8 cellular contexts compared by ENCODE assay signal in the genomic region with DNA sequence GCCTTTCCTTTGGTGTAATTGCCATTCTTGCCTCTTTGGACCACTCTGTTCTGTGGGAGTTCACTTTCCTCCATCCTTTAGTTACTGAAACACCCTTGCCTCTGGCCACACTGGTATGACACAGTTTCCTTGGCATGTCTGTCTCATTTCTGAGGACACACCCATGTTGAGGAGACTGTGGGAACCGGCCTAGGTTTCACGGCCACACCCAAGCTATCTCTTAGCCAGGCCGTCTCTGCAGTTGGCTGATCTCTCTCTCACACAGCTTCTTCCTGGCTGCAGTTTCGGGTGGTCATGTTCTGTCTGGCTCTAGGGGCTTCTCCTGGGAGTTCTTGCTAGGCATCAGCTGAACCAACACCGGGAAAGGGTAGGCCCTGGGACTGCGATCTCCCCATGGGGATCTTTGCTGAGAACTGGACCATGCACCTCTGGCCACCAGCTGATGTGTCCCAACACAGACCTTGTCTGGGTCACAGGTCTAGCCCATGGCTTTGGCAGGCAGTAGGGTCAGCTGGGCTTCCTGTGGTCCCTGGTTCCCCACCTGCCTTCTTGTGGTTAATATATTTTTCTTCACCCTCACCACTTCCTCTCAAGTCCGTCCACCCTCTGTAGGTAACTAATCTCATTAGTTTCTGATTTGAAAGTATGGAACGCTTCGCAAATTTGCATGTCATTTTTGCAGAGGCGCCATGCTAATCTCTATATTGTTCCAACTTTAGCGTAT. TPM values are rescaled to one million over a fixed set of nuclear protein-coding genes. Genes with fewer than 3 reads are reported as not detected.
DNase-seq lines count a peak whose midpoint lies in the region; ATAC-seq and TF ChIP-seq lines count a peak whose summit lies in the region.

No MANE protein-coding gene starts in this region.

- DNase-seq in GM03348 (ENCODE audit: low spot score) = peak; percentile 89
- peak; percentile 98 for DNase-seq in HPDE6-E6E7 (ENCODE audit: extremely low spot score)
- no peak for DNase-seq in central memory CD8-positive, alpha-beta T cell (ENCODE audit: low spot score in 2 of 2)
- peak; percentile 42 for DNase-seq in prostate gland (ENCODE audit: low spot score)
- no peak for DNase-seq in OCI-M2 (lab: John Stamatoyannopoulos, UW; ENCODE audit: unreplicated experiment)
- DNase-seq in H7 = no peak
- no peak for DNase-seq in effector CD8-positive, alpha-beta T cell (lab: John Stamatoyannopoulos, UW)

- no peaks in the 10 kb centered on the region for H3K9me3 ChIP-seq in prostate gland

- peak; percentile 93 for ATAC-seq in GM21528 (IDR thresholded peaks at IDR 0.05; ENCODE audit: low FRiP score, unreplicated experiment)
- peak; percentile 58 for ATAC-seq in central memory CD8-positive, alpha-beta T cell (replicated peaks; ENCODE audit: extremely low read depth, poor library complexity, severe bottlenecking)

- H3K27ac ChIP-seq in prostate gland = peak overlapping the region in 1 of 2 donors; percentile 3

- TF ChIP-seq POLR2A in prostate gland (IDR thresholded peaks at IDR 0.05) = no peak

- H3K4me3 Mint-ChIP-seq in central memory CD8-positive, alpha-beta T cell = peak overlapping the region; percentile 44

- H3K27me3 Mint-ChIP-seq in central memory CD8-positive, alpha-beta T cell = no peaks in the 10 kb centered on the region

- TF ChIP-seq CTCF in prostate gland (IDR thresholded peaks at IDR 0.05) = no peak

- H3K4me1 ChIP-seq in prostate gland (replicated peaks) = no peaks in the 10 kb centered on the region

- H3K36me3 ChIP-seq in prostate gland (peaks cover 0 to 10% of the 10 kb centered on the region in 2 donors), H7 (replicated peaks; ENCODE audit: control insufficient read depth, insufficient read depth, low read length) (no peaks in the 10 kb centered on the region)

- peak overlapping the region; percentile 52 for H3K27ac Mint-ChIP-seq in central memory CD8-positive, alpha-beta T cell (ENCODE audit: low read depth)

- H3K27me3 ChIP-seq in prostate gland (replicated peaks; ENCODE audit: insufficient read depth) (no peaks in the 10 kb centered on the region), H7 (ENCODE audit: control insufficient read depth, insufficient read depth, low read length) (no peaks in the 10 kb centered on the region)

- H3K36me3 Mint-ChIP-seq in central memory CD8-positive, alpha-beta T cell (ENCODE audit: insufficient read depth) = no peaks in the 10 kb centered on the region

- no peaks in the 10 kb centered on the region for H3K9me3 Mint-ChIP-seq in central memory CD8-positive, alpha-beta T cell

- WGBS in prostate gland = 74% methylated on average over 11 of the region's 11 CpGs

- H3K4me3 ChIP-seq in prostate gland (no peak overlapping the region), H7 (ENCODE audit: insufficient read depth, low read depth, low read length) (no peak overlapping the region)

- H3K4me1 Mint-ChIP-seq in central memory CD8-positive, alpha-beta T cell = peaks cover 20% of the 10 kb centered on the region

- intact Hi-C loops in prostate gland (cut with DNase I) = no loop called here

RNA-seq across cellular contexts. Expression of a gene that starts 24.9 kb away (rescaled TPM):
- total RNA-seq in prostate gland = 10 to 100 TPM; 50.4 to 61.1 TPM
- 0.14 and 0.26 TPM in 2 replicates for total RNA-seq in H7 (2014; rRNA removed; shearing (Covaris generic))

RNA-seq across cellular contexts. Expression of a gene that starts 54.9 kb away (rescaled TPM):
- 100 to 1,000 TPM; 219 to 269 TPM for total RNA-seq in prostate gland
- total RNA-seq in H7 (2014; rRNA removed; shearing (Covaris generic)) = 220 and 262 TPM in 2 replicates

Comparison
In these comparisons a context has a peak if more than half of its experiments do, and no peak if none do; other contexts are left out.
1. DNase-seq: peak in GM03348 (single experiment), HPDE6-E6E7 (single experiment) and prostate gland (single experiment); none in central memory CD8-positive, alpha-beta T cell (0 of 2), OCI-M2 (single experiment), H7 (single experiment) and effector CD8-positive, alpha-beta T cell (single experiment).
2. RNA of a gene that starts 24.9 kb away (total RNA-seq): 50.4 to 61.1 TPM in prostate gland; 0.14 to 0.26 TPM in H7; every median in the first group is over 10 times any median in the second.